ENCODE assay signal across 8 cellular contexts in the genomic region with DNA sequence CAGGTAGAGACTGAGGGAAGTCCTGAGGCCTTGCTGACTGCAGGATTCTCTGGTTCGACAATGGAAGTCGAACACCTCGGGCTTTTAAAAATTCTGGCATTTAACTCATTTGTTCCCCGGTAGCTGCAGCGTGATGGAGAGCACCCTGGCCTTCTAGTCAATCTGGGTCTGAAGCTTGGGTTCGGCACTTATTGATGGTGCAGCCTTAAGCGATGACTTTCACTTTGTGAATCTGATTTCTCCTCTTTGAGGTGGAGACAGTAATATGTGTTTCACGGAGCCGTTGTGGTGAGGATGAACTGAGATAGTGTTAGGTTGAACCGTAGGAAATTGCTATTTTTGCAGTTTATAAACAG. TPM values are rescaled to one million over a fixed set of nuclear protein-coding genes. Genes with fewer than 3 reads are reported as not detected.
DNase-seq lines count a peak whose midpoint lies in the region; ATAC-seq and TF ChIP-seq lines count a peak whose summit lies in the region.

No MANE protein-coding gene starts in this region.

- H3K4me1 ChIP-seq in adipocyte (ENCODE audit: control insufficient read depth, insufficient read depth, low read length) = peaks cover 27% of the 10 kb centered on the region
- H3K4me1 ChIP-seq in thyroid gland = peaks cover 9 to 21% of the 10 kb centered on the region in 2 donors

- TF ChIP-seq POLR2A in thyroid gland (IDR thresholded peaks at IDR 0.05) = no peak

- no peak for DNase-seq in activated T-cell treated with anti-CD3 and anti-CD28 coated beads, Interleukin-2, amount 50 U/mL, for 72 hours
- no peak for DNase-seq in activated T-cell treated with anti-CD3 and anti-CD28 coated beads, Interleukin-2, amount 50 U/mL, for 48 hours
- DNase-seq in adipocyte (ENCODE audit: low read depth) (no peak), thyroid gland (no peak), GF-D8 (lab: John Stamatoyannopoulos, UW) (no peak), T1000 (lab: John Stamatoyannopoulos, UW) (no peak), SIG-M5 (lab: John Stamatoyannopoulos, UW) (no peak)

- H3K27ac ChIP-seq in layer of hippocampus (ENCODE audit: low read depth, low read length) (peak overlapping the region; percentile 13), thyroid gland (peak overlapping the region in 2 of 3 donors; percentile 27 to 70)

- ATAC-seq in activated T-cell treated with anti-CD3 and anti-CD28 coated beads, Interleukin-2, amount 50 U/mL, for 72 hours (replicated peaks in 1 of 2) = peak; percentile 3 to 10

- no peaks in the 10 kb centered on the region for H3K9me3 Mint-ChIP-seq in activated T-cell treated with anti-CD3 and anti-CD28 coated beads, Interleukin-2, amount 50 U/mL, for 72 hours

- peaks cover 4 to 9% of the 10 kb centered on the region in 2 donors for H3K36me3 Mint-ChIP-seq in activated T-cell treated with anti-CD3 and anti-CD28 coated beads, Interleukin-2, amount 50 U/mL, for 72 hours (ENCODE audit: insufficient read depth in 2 of 2)

- WGBS in thyroid gland, 2 donors = 44 to 51% methylated on average over 9 to 10 of the region's 10 CpGs

- peak in 1 of 6 experiments; percentile 0 for TF ChIP-seq CTCF in thyroid gland (IDR thresholded peaks at IDR 0.05)

- H3K9me3 ChIP-seq in adipocyte (ENCODE audit: control insufficient read depth, low read length) (no peaks in the 10 kb centered on the region), thyroid gland (no peaks in the 10 kb centered on the region)

- intact Hi-C loops in thyroid gland (cut with DNase I) = loop anchor here (5.0 kb wide), 1 partner anchor 71 kb away; no protein-coding TSS in a partner anchor

- H3K4me1 Mint-ChIP-seq in activated T-cell treated with anti-CD3 and anti-CD28 coated beads, Interleukin-2, amount 50 U/mL, for 72 hours (ENCODE audit: low read depth) = peaks cover 34% of the 10 kb centered on the region

- peak overlapping the region; percentile 82 for H3K4me3 ChIP-seq in adipocyte (ENCODE audit: low read length)
- peak overlapping the region in 1 of 3 donors; percentile 5 for H3K4me3 ChIP-seq in thyroid gland (replicated peaks in 1 of 3)

- H3K27me3 Mint-ChIP-seq in activated T-cell treated with anti-CD3 and anti-CD28 coated beads, Interleukin-2, amount 50 U/mL, for 72 hours (ENCODE audit: low read depth) = no peaks in the 10 kb centered on the region

- peak overlapping the region; percentile 81 for H3K9ac ChIP-seq in adipocyte (ENCODE audit: low read length)

- peak overlapping the region; percentile 89 to 91 for H3K4me3 Mint-ChIP-seq in activated T-cell treated with anti-CD3 and anti-CD28 coated beads, Interleukin-2, amount 50 U/mL, for 72 hours

- H3K27me3 ChIP-seq in adipocyte (replicated peaks; ENCODE audit: control insufficient read depth, insufficient read depth, low read length) = no peaks in the 10 kb centered on the region
- H3K27me3 ChIP-seq in layer of hippocampus (ENCODE audit: control insufficient read depth, insufficient read depth, low read length) = no peaks in the 10 kb centered on the region
- H3K27me3 ChIP-seq in thyroid gland = no peaks in the 10 kb centered on the region

- H3K36me3 ChIP-seq in adipocyte (ENCODE audit: control insufficient read depth, insufficient read depth, low read length, severe bottlenecking) (peaks cover 6% of the 10 kb centered on the region), thyroid gland (no peaks in the 10 kb centered on the region)

- H3K27ac Mint-ChIP-seq in activated T-cell treated with anti-CD3 and anti-CD28 coated beads, Interleukin-2, amount 50 U/mL, for 72 hours = peak overlapping the region; percentile 84

RNA-seq across cellular contexts. Expression of a gene that starts 0.6 kb away (rescaled TPM):
- 100 to 1,000 TPM; 108 to 132 TPM for total RNA-seq in activated T-cell treated with anti-CD3 and anti-CD28 coated beads, Interleukin-2, amount 50 U/mL, for 72 hours
- total RNA-seq in thyroid gland = 10 to 100 TPM; 54.2 to 98.0 (median 70.4) TPM

RNA-seq across cellular contexts. Expression of a gene that starts 42.0 kb away (rescaled TPM):
- 1,000 to 10,000 TPM; 1,066 to 1,119 TPM for total RNA-seq in activated T-cell treated with anti-CD3 and anti-CD28 coated beads, Interleukin-2, amount 50 U/mL, for 72 hours
- 100 to 1,000 TPM; 270 to 587 (median 340) TPM for total RNA-seq in thyroid gland

RNA-seq across cellular contexts. Expression of a gene that starts 47.0 kb away (rescaled TPM):
- total RNA-seq in activated T-cell treated with anti-CD3 and anti-CD28 coated beads, Interleukin-2, amount 50 U/mL, for 72 hours = under 1 TPM; 0.58 to 0.65 TPM
- total RNA-seq in thyroid gland = 1 to 10 TPM; 2.3 to 9.8 (median 6.8) TPM
